ENCODE assay signal across 1 cellular context in genomic region chr16:66902648-66903543, GRCh38.
A peak's percentile ranks its signal among the peaks of the same experiment; 100 is the strongest.
TF ChIP-seq lines count a peak whose summit lies in the region.

No MANE protein-coding gene starts in this region.

TF ChIP-seq in HepG2, 621 proteins besides CTCF, POLR2A, EP300 and RAD21:
- 0 out of 2 replicates have a peak, but pooled peaks have one; percentile 17 for TF ChIP-seq PHF8 (CRISPR knock-in tag; IDR thresholded peaks at IDR 0.05)
- 0 out of 2 replicates have a peak, but pooled peaks have one; percentile 14 for TF ChIP-seq PATZ1 (CRISPR knock-in tag; IDR thresholded peaks at IDR 0.05)
- no peak for TF ChIP-seq ZNF609 (CRISPR knock-in tag; IDR thresholded peaks at IDR 0.05; ENCODE audit: borderline replicate concordance)
- no peak for TF ChIP-seq FOSL2 (CRISPR knock-in tag; IDR thresholded peaks at IDR 0.05)
- TF ChIP-seq E2F5 (CRISPR knock-in tag; conservative IDR thresholded peaks at IDR 0.05): no peak
- 0 out of 2 replicates have a peak, but pooled peaks have one; percentile 4 for TF ChIP-seq UBTF (CRISPR knock-in tag; IDR thresholded peaks at IDR 0.05)
- no peak for TF ChIP-seq ZNF598 (CRISPR knock-in tag; IDR thresholded peaks at IDR 0.05; ENCODE audit: borderline replicate concordance)
- TF ChIP-seq HOXA7 (CRISPR knock-in tag; IDR thresholded peaks at IDR 0.05): no peak
- no peak for TF ChIP-seq HCFC1 (IDR thresholded peaks at IDR 0.05; ENCODE audit: low read depth, low read length)
- no peak for TF ChIP-seq KLF16 (CRISPR knock-in tag; IDR thresholded peaks at IDR 0.05)
- 0 out of 2 replicates have a peak, but pooled peaks have one; percentile 35 for TF ChIP-seq ARID2 (CRISPR knock-in tag; IDR thresholded peaks at IDR 0.05; ENCODE audit: borderline replicate concordance)
- TF ChIP-seq ZNF619 (CRISPR knock-in tag; IDR thresholded peaks at IDR 0.05): no peak
- TF ChIP-seq NCOR1 (IDR thresholded peaks at IDR 0.05; ENCODE audit: borderline replicate concordance, low read length): no peak
- peak; percentile 39 for TF ChIP-seq STAG1 (CRISPR knock-in tag; IDR thresholded peaks at IDR 0.05)
- no peak for TF ChIP-seq ZNF780A (CRISPR knock-in tag; IDR thresholded peaks at IDR 0.05)
- TF ChIP-seq ZNF691 (CRISPR knock-in tag; IDR thresholded peaks at IDR 0.05; ENCODE audit: borderline replicate concordance, low read depth): peak; percentile 98
- TF ChIP-seq GLMP (CRISPR knock-in tag; IDR thresholded peaks at IDR 0.05; ENCODE audit: borderline replicate concordance): no peak
- 0 out of 2 replicates have a peak, but pooled peaks have one; percentile 23 for TF ChIP-seq ETV5 (CRISPR knock-in tag; IDR thresholded peaks at IDR 0.05; ENCODE audit: borderline replicate concordance)
- no peak for TF ChIP-seq ZNF740 (CRISPR knock-in tag; IDR thresholded peaks at IDR 0.05)
- TF ChIP-seq ZNF776 (CRISPR knock-in tag; IDR thresholded peaks at IDR 0.05): 0 out of 2 replicates have a peak, but pooled peaks have one; percentile 45
- no peak for TF ChIP-seq SATB2 (CRISPR knock-in tag; IDR thresholded peaks at IDR 0.05)
- no peak for TF ChIP-seq ZNF772 (CRISPR knock-in tag; IDR thresholded peaks at IDR 0.05)
- TF ChIP-seq ZNF766 (CRISPR knock-in tag; IDR thresholded peaks at IDR 0.05; ENCODE audit: borderline replicate concordance): no peak
- no peak for TF ChIP-seq KIAA2018 (CRISPR knock-in tag; IDR thresholded peaks at IDR 0.05; ENCODE audit: borderline replicate concordance)
- no peak for TF ChIP-seq ZNF841 (CRISPR knock-in tag; IDR thresholded peaks at IDR 0.05; ENCODE audit: borderline replicate concordance)
- no peak for TF ChIP-seq ZNF800 (CRISPR knock-in tag; IDR thresholded peaks at IDR 0.05)
- TF ChIP-seq NCOA2 (CRISPR knock-in tag; IDR thresholded peaks at IDR 0.05): no peak
- peak; percentile 43; the same call in 1 of the 2 replicates for TF ChIP-seq BHLHE40 (IDR thresholded peaks at IDR 0.05; ENCODE audit: low read length)
- TF ChIP-seq ZBTB20 (CRISPR knock-in tag; IDR thresholded peaks at IDR 0.05; ENCODE audit: borderline replicate concordance, low read depth): no peak
- no peak for TF ChIP-seq POGZ (CRISPR knock-in tag; IDR thresholded peaks at IDR 0.05)
- no peak for TF ChIP-seq ZNF296 (CRISPR knock-in tag; conservative IDR thresholded peaks at IDR 0.05)
- no peak for TF ChIP-seq TCF12 (IDR thresholded peaks at IDR 0.05)
- 0 out of 2 replicates have a peak, but pooled peaks have one; percentile 36 for TF ChIP-seq TCF12 (CRISPR knock-in tag; IDR thresholded peaks at IDR 0.05)
- TF ChIP-seq ZMYM3 (CRISPR knock-in tag; IDR thresholded peaks at IDR 0.05): peak; percentile 84
- no peak for TF ChIP-seq ZNF10 (CRISPR knock-in tag; IDR thresholded peaks at IDR 0.05; ENCODE audit: borderline replicate concordance, low read depth)
- no peak for TF ChIP-seq ZNF3 (CRISPR knock-in tag; IDR thresholded peaks at IDR 0.05)
- TF ChIP-seq KAT8 (CRISPR knock-in tag; IDR thresholded peaks at IDR 0.05): no peak
- TF ChIP-seq ZNF317 (CRISPR knock-in tag; IDR thresholded peaks at IDR 0.05): 0 out of 2 replicates have a peak, but pooled peaks have one; percentile 25
